Comparison of ENCODE assay signal across 16 cellular contexts in genomic region chr1:113802367-113803007, GRCh38. TPM values are rescaled to one million over a fixed set of nuclear protein-coding genes. Genes with fewer than 3 reads are reported as not detected.
A peak's percentile ranks its signal among the peaks of the same experiment; 100 is the strongest.
DNase-seq lines count a peak whose midpoint lies in the region; ATAC-seq lines count a peak whose summit lies in the region.
"Had no signal": no experiment of that assay in that cellular context is flagged by ENCODE, and none has a peak within 500 bp of the region (broad histone marks: within the 10 kb centered on the region; RNA-seq: fewer than 3 reads in every experiment).

No MANE protein-coding gene starts in this region.

- peaks cover 12% of the 10 kb centered on the region for H3K36me3 Mint-ChIP-seq in activated naive CD4-positive, alpha-beta T cell treated with anti-CD3 and anti-CD28 coated beads, Interleukin-2, amount 50 U/mL, for 24 hours
- peaks cover 25% of the 10 kb centered on the region for H3K36me3 Mint-ChIP-seq in activated naive CD8-positive, alpha-beta T cell treated with anti-CD3 and anti-CD28 coated beads for 36 hours

- no peaks in the 10 kb centered on the region for H3K9me3 Mint-ChIP-seq in activated naive CD4-positive, alpha-beta T cell treated with anti-CD3 and anti-CD28 coated beads, Interleukin-2, amount 50 U/mL, for 24 hours
- H3K9me3 Mint-ChIP-seq in activated naive CD8-positive, alpha-beta T cell treated with anti-CD3 and anti-CD28 coated beads for 36 hours: no peaks in the 10 kb centered on the region
- no peaks in the 10 kb centered on the region for H3K9me3 Mint-ChIP-seq in stimulated activated naive CD8-positive, alpha-beta T cell treated with anti-CD3 and anti-CD28 coated beads, Interleukin-15, amount 100 ng/mL, for 72 hours

- H3K4me3 Mint-ChIP-seq in activated naive CD4-positive, alpha-beta T cell treated with anti-CD3 and anti-CD28 coated beads, Interleukin-2, amount 50 U/mL, for 24 hours: peak overlapping the region; percentile 11
- H3K4me3 Mint-ChIP-seq in activated naive CD8-positive, alpha-beta T cell treated with anti-CD3 and anti-CD28 coated beads for 36 hours: no peak overlapping the region
- H3K4me3 Mint-ChIP-seq in stimulated activated naive CD8-positive, alpha-beta T cell treated with anti-CD3 and anti-CD28 coated beads, Interleukin-15, amount 100 ng/mL, for 72 hours: peak overlapping the region; percentile 42 to 61

- H3K27ac Mint-ChIP-seq in activated naive CD4-positive, alpha-beta T cell treated with anti-CD3 and anti-CD28 coated beads, Interleukin-2, amount 50 U/mL, for 24 hours: peak overlapping the region; percentile 19
- peak overlapping the region; percentile 20 for H3K27ac Mint-ChIP-seq in activated naive CD8-positive, alpha-beta T cell treated with anti-CD3 and anti-CD28 coated beads for 36 hours
- H3K27ac Mint-ChIP-seq in stimulated activated naive CD8-positive, alpha-beta T cell treated with anti-CD3 and anti-CD28 coated beads, Interleukin-15, amount 100 ng/mL, for 72 hours: peak overlapping the region in 1 of 2 donors; percentile 28

- H3K27me3 Mint-ChIP-seq in activated naive CD4-positive, alpha-beta T cell treated with anti-CD3 and anti-CD28 coated beads, Interleukin-2, amount 50 U/mL, for 24 hours: no peaks in the 10 kb centered on the region
- no peaks in the 10 kb centered on the region for H3K27me3 Mint-ChIP-seq in activated naive CD8-positive, alpha-beta T cell treated with anti-CD3 and anti-CD28 coated beads for 36 hours
- H3K27me3 Mint-ChIP-seq in stimulated activated naive CD8-positive, alpha-beta T cell treated with anti-CD3 and anti-CD28 coated beads, Interleukin-15, amount 100 ng/mL, for 72 hours: no peaks in the 10 kb centered on the region

- DNase-seq in activated CD4-positive, CD25-positive, alpha-beta regulatory T cell treated with anti-CD3 and anti-CD28 coated beads, Interleukin-2, amount 50 U/mL, for 72 hours: no peak
- no peak for DNase-seq in activated naive CD4-positive, alpha-beta T cell treated with Interleukin-2 at 50 U/mL for 16 hours
- no peak for DNase-seq in activated naive CD8-positive, alpha-beta T cell treated with anti-CD3 and anti-CD28 coated beads for 36 hours
- DNase-seq in stimulated activated naive CD8-positive, alpha-beta T cell treated with anti-CD3 and anti-CD28 coated beads, Interleukin-15, amount 100 ng/mL, for 72 hours: no peak
- DNase-seq in NCI-H82 treated with DMSO at 0.1 percent for 48 hours (lab: John Stamatoyannopoulos, UW; ENCODE audit: unreplicated experiment) (no peak), NK-92 (lab: John Stamatoyannopoulos, UW; ENCODE audit: unreplicated experiment) (no peak)
- DNase-seq: COR-L47, H7, MM.1S, NCI-H1105 treated with DMSO at 0.1 percent for 48 hours, NCI-H187, NCI-H69, PC-9 had no signal

- ATAC-seq in activated CD4-positive, CD25-positive, alpha-beta regulatory T cell treated with anti-CD3 and anti-CD28 coated beads, Interleukin-2, amount 50 U/mL, for 24 hours: peak; percentile 65 to 70
- ATAC-seq in stimulated activated naive CD8-positive, alpha-beta T cell treated with anti-CD3 and anti-CD28 coated beads, Interleukin-15, amount 100 ng/mL, for 72 hours: peak; percentile 83
- ATAC-seq: HepG2 had no signal

- peaks cover 90% of the 10 kb centered on the region for H3K4me1 Mint-ChIP-seq in activated naive CD4-positive, alpha-beta T cell treated with anti-CD3 and anti-CD28 coated beads, Interleukin-2, amount 50 U/mL, for 24 hours
- peaks cover 68% of the 10 kb centered on the region for H3K4me1 Mint-ChIP-seq in activated naive CD8-positive, alpha-beta T cell treated with anti-CD3 and anti-CD28 coated beads for 36 hours
- peaks cover 88% of the 10 kb centered on the region for H3K4me1 Mint-ChIP-seq in stimulated activated naive CD8-positive, alpha-beta T cell treated with anti-CD3 and anti-CD28 coated beads, Interleukin-15, amount 100 ng/mL, for 72 hours

RNA-seq across cellular contexts. Expression of gene RSBN1, which starts 9.8 kb away (rescaled TPM):
- 10 to 100 TPM; 15.4 to 16.3 TPM for total RNA-seq in activated naive CD8-positive, alpha-beta T cell treated with anti-CD3 and anti-CD28 coated beads for 36 hours

RNA-seq across cellular contexts. Expression of gene PHTF1, which starts 43.2 kb away (rescaled TPM):
- total RNA-seq in activated naive CD8-positive, alpha-beta T cell treated with anti-CD3 and anti-CD28 coated beads for 36 hours: 10 to 100 TPM; 14.5 to 17.2 TPM
